Comparison of ENCODE assay signal across 2 cellular contexts in genomic region chr1:104098837-104099236, GRCh38.
TF ChIP-seq lines count a peak whose summit lies in the region.

No MANE protein-coding gene starts in this region.

TF ChIP-seq in HepG2, 621 proteins besides CTCF, POLR2A, EP300 and RAD21:
- no peak for TF ChIP-seq NONO (IDR thresholded peaks at IDR 0.05)
- TF ChIP-seq NONO (CRISPR knock-in tag; conservative IDR thresholded peaks at IDR 0.05): no peak
- no peak for TF ChIP-seq IKZF1 (IDR thresholded peaks at IDR 0.05)
- TF ChIP-seq ZUFSP (CRISPR knock-in tag; IDR thresholded peaks at IDR 0.05; ENCODE audit: borderline replicate concordance): no peak
- TF ChIP-seq CBX2 (IDR thresholded peaks at IDR 0.05; ENCODE audit: low read depth, low read length): no peak
- TF ChIP-seq CBX2 (CRISPR knock-in tag; IDR thresholded peaks at IDR 0.05; ENCODE audit: low read depth): no peak
- TF ChIP-seq MAFK (conservative IDR thresholded peaks at IDR 0.05 in 1 of 2, IDR thresholded peaks at IDR 0.05 in 1 of 2; ENCODE audit: low read length in 2 of 2): peak; percentile 33 to 77; a peak in 3 of 4 replicates
- TF ChIP-seq MAFF (IDR thresholded peaks at IDR 0.05; ENCODE audit: low read depth, low read length): peak; percentile 59; the same call in 1 of the 2 replicates

TF ChIP-seq in IMR-90, 13 proteins besides CTCF, POLR2A, EP300 and RAD21:
- TF ChIP-seq MXI1 (IDR thresholded peaks at IDR 0.05; ENCODE audit: borderline replicate concordance, low read depth, low read length) (no peak), MAFK (IDR thresholded peaks at IDR 0.05; ENCODE audit: low read depth, low read length) (peak; percentile 62)
